ENCODE assay signal across 8 cellular contexts in genomic region chr12:48681738-48682532, GRCh38. TPM values are rescaled to one million over a fixed set of nuclear protein-coding genes. Genes with fewer than 3 reads are reported as not detected.
DNase-seq lines count a peak whose midpoint lies in the region; ATAC-seq and TF ChIP-seq lines count a peak whose summit lies in the region.

TSS of gene KANSL2 (minus strand) at chr12:48682238. CDS start at chr12:48681632, 606 bp downstream.

- H3K9me3 Mint-ChIP-seq in activated T-cell treated with anti-CD3 and anti-CD28 coated beads, Interleukin-2, amount 50 U/mL, for 4 hours: no peaks in the 10 kb centered on the region

- peaks cover 42% of the 10 kb centered on the region for H3K4me1 Mint-ChIP-seq in activated T-cell treated with anti-CD3 and anti-CD28 coated beads, Interleukin-2, amount 50 U/mL, for 4 hours (ENCODE audit: low read depth)

- no TSS peak for BruUV-seq in Panc1 (replicated peaks; lab: Mats Ljungman, UMichigan)

- in situ Hi-C loops in Panc1 (cut with HindIII; ENCODE audit: low pct_unique_long_range_greater_than_20kb, low sequenced_read_pairs): no loop called here

- H3K36me3 Mint-ChIP-seq in activated T-cell treated with anti-CD3 and anti-CD28 coated beads, Interleukin-2, amount 50 U/mL, for 4 hours (ENCODE audit: insufficient read depth): peaks cover 32% of the 10 kb centered on the region

- ATAC-seq in GM21723 (IDR thresholded peaks at IDR 0.05; ENCODE audit: unreplicated experiment) (peak; percentile 97), Panc1 (peak; percentile 99)
- peak; percentile 95 for ATAC-seq in activated T-cell treated with anti-CD3 and anti-CD28 coated beads, Interleukin-2, amount 50 U/mL, for 4 hours

- H3K9me3 ChIP-seq in Panc1 (ENCODE audit: control insufficient read depth, insufficient read depth, low read depth, low read length): no peaks in the 10 kb centered on the region
- no peaks in the 10 kb centered on the region for H3K9me3 ChIP-seq in mucosa of stomach (ENCODE audit: control insufficient read depth, low read length)

- peak within 1 kb of the TSS; percentile 95 to 98 for H3K4me3 ChIP-seq in Panc1 (ENCODE audit: low read depth in 2 of 2, low read length in 2 of 2)
- peak within 1 kb of the TSS; percentile 99 for H3K4me3 ChIP-seq in mucosa of stomach (ENCODE audit: low read length)

- CTCF ChIA-PET in Panc1 (lab: Charles Lee): no interaction called here

- POLR2A ChIA-PET in Panc1 (lab: Charles Lee): no interaction called here

- H3K36me3 ChIP-seq in Panc1 (ENCODE audit: control insufficient read depth, insufficient read depth, low read length) (peaks cover 26% of the 10 kb centered on the region), mucosa of stomach (ENCODE audit: control insufficient read depth, insufficient read depth, low read length) (peaks cover 8% of the 10 kb centered on the region)

- no peak for TF ChIP-seq CTCF in Panc1 (IDR thresholded peaks at IDR 0.05)

- H3K9ac ChIP-seq in mucosa of stomach (ENCODE audit: low read length): peak within 1 kb of the TSS; percentile 100

- H3K27ac ChIP-seq in Panc1 (ENCODE audit: low read length): peak within 1 kb of the TSS; percentile 97

- peak; percentile 100 for TF ChIP-seq POLR2A in erythroblast (IDR thresholded peaks at IDR 0.05; ENCODE audit: low read length)

- no peaks in the 10 kb centered on the region for H3K27me3 ChIP-seq in Panc1 (ENCODE audit: control insufficient read depth, insufficient read depth, low read length)
- no peaks in the 10 kb centered on the region for H3K27me3 ChIP-seq in mucosa of stomach (ENCODE audit: control insufficient read depth, insufficient read depth, low read length)

- H3K4me3 Mint-ChIP-seq in activated T-cell treated with anti-CD3 and anti-CD28 coated beads, Interleukin-2, amount 50 U/mL, for 4 hours: peak within 1 kb of the TSS; percentile 99

- intact Hi-C loops in Panc1 (cut with micrococcal nuclease; ENCODE audit: unreplicated experiment): no loop called here

- peak; percentile 100 for DNase-seq in DMS53 (lab: John Stamatoyannopoulos, UW)
- peak; percentile 96 for DNase-seq in KG1 (lab: John Stamatoyannopoulos, UW)
- peak; percentile 94 for DNase-seq in Panc1 (ENCODE audit: low read depth, low spot score)
- peak; percentile 94 for DNase-seq in activated T-cell treated with anti-CD3 and anti-CD28 coated beads, Interleukin-2, amount 50 U/mL, for 4 hours
- peak; percentile 98 to 99 for DNase-seq in erythroblast (lab: John Stamatoyannopoulos, UW)
- DNase-seq in stimulated activated CD8-positive, alpha-beta memory T cell treated with anti-CD3 and anti-CD28 coated beads, Interleukin-7, amount 100 ng/mL, for 1 hour (ENCODE audit: low read depth in 2 of 2): peak; percentile 93 to 94

- H3K27me3 Mint-ChIP-seq in activated T-cell treated with anti-CD3 and anti-CD28 coated beads, Interleukin-2, amount 50 U/mL, for 4 hours (ENCODE audit: low read depth): no peaks in the 10 kb centered on the region

- peaks cover 20% of the 10 kb centered on the region for H3K4me1 ChIP-seq in Panc1 (ENCODE audit: control insufficient read depth, insufficient read depth, low read length)
- peaks cover 18% of the 10 kb centered on the region for H3K4me1 ChIP-seq in mucosa of stomach (ENCODE audit: control insufficient read depth, insufficient read depth, low read length)

RNA-seq across cellular contexts. Expression of gene KANSL2, which starts in this region (rescaled TPM):
- 36.9 TPM for total RNA-seq in Panc1 (2021; ENCODE audit: unreplicated experiment)
- polyA plus RNA-seq in Panc1 (2012; ENCODE audit: insufficient read length): 17.3 TPM
- 10 to 100 TPM; 47.9 to 68.1 (median 68.0) TPM for total RNA-seq in activated T-cell treated with anti-CD3 and anti-CD28 coated beads, Interleukin-2, amount 50 U/mL, for 4 hours

Comparison
In these comparisons a context has a peak if more than half of its experiments do, and no peak if none do; other contexts are left out.
1. Peak in every context shown above with its lines: DNase-seq, ATAC-seq, H3K4me3 ChIP-seq and H3K27ac ChIP-seq.